13 cellular contexts compared by ENCODE assay signal in the genomic region with DNA sequence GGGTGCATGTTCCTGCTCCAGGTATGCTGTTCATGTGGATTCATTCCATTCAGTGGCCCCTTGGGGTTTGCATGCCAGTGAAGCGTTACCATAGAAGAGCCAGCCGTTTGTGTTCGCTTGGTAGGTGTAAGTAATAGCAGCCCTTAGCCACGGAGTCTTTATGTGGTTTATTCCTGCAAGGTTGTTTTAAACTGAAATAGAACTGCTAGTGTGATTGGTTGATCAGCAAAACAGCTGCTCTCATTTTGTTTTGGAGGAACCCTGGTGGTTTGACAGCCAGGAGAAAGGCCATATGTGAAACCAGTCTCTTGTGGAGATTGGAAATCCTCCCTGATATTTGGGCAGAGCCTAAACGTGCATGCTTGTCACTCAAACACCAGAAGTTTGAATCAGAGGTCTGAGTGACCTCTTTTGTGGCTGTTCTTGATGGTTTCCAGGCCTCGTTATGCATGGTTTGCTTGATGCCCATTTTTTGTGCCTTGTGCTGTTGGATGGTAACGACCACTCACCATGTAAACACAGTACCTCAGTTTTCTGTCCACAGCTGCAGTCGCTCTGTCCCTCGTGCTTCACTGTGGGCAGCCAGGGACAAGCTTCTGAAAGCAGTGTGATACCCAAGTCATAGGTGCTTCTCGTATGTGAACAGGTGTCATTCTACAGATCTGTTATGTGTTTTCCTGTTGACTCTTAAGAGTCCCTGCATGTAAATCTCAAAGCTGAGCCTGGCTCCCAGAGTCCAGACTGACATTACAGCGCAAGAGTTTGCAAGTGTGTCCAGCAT. TPM values are rescaled to one million over a fixed set of nuclear protein-coding genes. Genes with fewer than 3 reads are reported as not detected.
DNase-seq lines count a peak whose midpoint lies in the region; ATAC-seq, FAIRE-seq and TF ChIP-seq lines count a peak whose summit lies in the region.
"Had no signal": no experiment of that assay in that cellular context is flagged by ENCODE, and none has a peak within 500 bp of the region (broad histone marks: within the 10 kb centered on the region; RNA-seq: fewer than 3 reads in every experiment).

No MANE protein-coding gene starts in this region.

- peaks cover 19% of the 10 kb centered on the region for H3K4me1 Mint-ChIP-seq in activated CD8-positive, alpha-beta T cell treated with anti-CD3 and anti-CD28 coated beads for 36 hours (ENCODE audit: low read depth)
- peaks cover 20% of the 10 kb centered on the region for H3K4me1 Mint-ChIP-seq in activated CD8-positive, alpha-beta T cell treated with anti-CD3 and anti-CD28 coated beads, Interleukin-2, amount 10 ng/mL, durations not matched to agents 7 days and 5 days (ENCODE audit: low read depth)
- peaks cover 35% of the 10 kb centered on the region for H3K4me1 Mint-ChIP-seq in astrocyte (ENCODE audit: low read depth, unreplicated experiment)
- peaks cover 21% of the 10 kb centered on the region for H3K4me1 Mint-ChIP-seq in nephron progenitor cell
- H3K4me1 Mint-ChIP-seq in endothelial cell (ENCODE audit: unreplicated experiment): no peaks in the 10 kb centered on the region

- TF ChIP-seq CTCF in activated CD8-positive, alpha-beta T cell treated with anti-CD3 and anti-CD28 coated beads for 36 hours (IDR thresholded peaks at IDR 0.05): no peak
- TF ChIP-seq CTCF in astrocyte (IDR thresholded peaks at IDR 0.05; ENCODE audit: insufficient read depth, low read depth, low read length) (no peak), nephron progenitor cell (IDR thresholded peaks at IDR 0.05) (no peak), endothelial cell (IDR thresholded peaks at IDR 0.05; ENCODE audit: unreplicated experiment) (no peak)

- H3K79me2 ChIP-seq in astrocyte (ENCODE audit: insufficient read depth, low read length): peaks cover 31% of the 10 kb centered on the region

- POLR2A ChIA-PET in activated CD8-positive, alpha-beta T cell treated with anti-CD3 and anti-CD28 coated beads for 36 hours (lab: Charles Lee): interaction anchor here (1.2 kb wide), 1 partner anchor 173 kb away, joined by 4 read pairs; no protein-coding TSS in a partner anchor
- POLR2A ChIA-PET in activated CD8-positive, alpha-beta T cell treated with anti-CD3 and anti-CD28 coated beads, Interleukin-2, amount 10 ng/mL, durations not matched to agents 7 days and 5 days (lab: Charles Lee): interaction anchor here (0.6 kb wide), 1 partner anchor 519 kb away, joined by 3 read pairs; no protein-coding TSS in a partner anchor

- CTCF ChIA-PET in activated CD8-positive, alpha-beta T cell treated with anti-CD3 and anti-CD28 coated beads for 36 hours (lab: Charles Lee): no interaction called here
- CTCF ChIA-PET in activated CD8-positive, alpha-beta T cell treated with anti-CD3 and anti-CD28 coated beads, Interleukin-2, amount 10 ng/mL, durations not matched to agents 7 days and 5 days (lab: Charles Lee): no interaction called here

- H4K20me1 ChIP-seq in astrocyte (ENCODE audit: insufficient read depth, low read length): no peaks in the 10 kb centered on the region

- intact Hi-C loops in activated CD8-positive, alpha-beta T cell treated with anti-CD3 and anti-CD28 coated beads for 36 hours (cut with micrococcal nuclease): no loop called here

- no peak overlapping the region for H3K4me3 Mint-ChIP-seq in activated CD8-positive, alpha-beta T cell treated with anti-CD3 and anti-CD28 coated beads for 36 hours
- H3K4me3 Mint-ChIP-seq in activated CD8-positive, alpha-beta T cell treated with anti-CD3 and anti-CD28 coated beads, Interleukin-2, amount 10 ng/mL, durations not matched to agents 7 days and 5 days: no peak overlapping the region
- H3K4me3 Mint-ChIP-seq in astrocyte (ENCODE audit: unreplicated experiment): peak overlapping the region; percentile 37
- no peak overlapping the region for H3K4me3 Mint-ChIP-seq in nephron progenitor cell
- H3K4me3 Mint-ChIP-seq in endothelial cell (ENCODE audit: unreplicated experiment): no peak overlapping the region
- H3K4me3 Mint-ChIP-seq: activated naive CD4-positive, alpha-beta T cell treated with anti-CD3 and anti-CD28 coated beads, Interleukin-2, amount 50 U/mL, for 24 hours had no signal

- no peak for DNase-seq in activated CD8-positive, alpha-beta T cell treated with anti-CD3 and anti-CD28 coated beads for 36 hours
- no peak for DNase-seq in activated CD8-positive, alpha-beta T cell treated with anti-CD3 and anti-CD28 coated beads, Interleukin-2, amount 10 ng/mL, durations not matched to agents 7 days and 5 days
- DNase-seq in LHCN-M2 (ENCODE audit: low read depth) (peak; percentile 93), astrocyte (ENCODE audit: low read depth) (peak; percentile 73), nephron progenitor cell (no peak), endothelial cell (ENCODE audit: low spot score) (no peak), erythroblast (lab: John Stamatoyannopoulos, UW) (no peak)
- no peak for DNase-seq in effector CD4-positive, alpha-beta T cell
- DNase-seq: AML-193, head of caudate nucleus had no signal

- TF ChIP-seq POLR2A in erythroblast (IDR thresholded peaks at IDR 0.05; ENCODE audit: low read length): no peak

- peaks cover 7% of the 10 kb centered on the region for H3K36me3 Mint-ChIP-seq in activated CD8-positive, alpha-beta T cell treated with anti-CD3 and anti-CD28 coated beads for 36 hours (ENCODE audit: low read depth)
- H3K36me3 Mint-ChIP-seq in activated CD8-positive, alpha-beta T cell treated with anti-CD3 and anti-CD28 coated beads, Interleukin-2, amount 10 ng/mL, durations not matched to agents 7 days and 5 days (ENCODE audit: low read depth): peaks cover 19% of the 10 kb centered on the region
- no peaks in the 10 kb centered on the region for H3K36me3 Mint-ChIP-seq in astrocyte (ENCODE audit: low read depth, unreplicated experiment)
- peaks cover 46% of the 10 kb centered on the region for H3K36me3 Mint-ChIP-seq in nephron progenitor cell (ENCODE audit: low read depth)
- peaks cover 3% of the 10 kb centered on the region for H3K36me3 Mint-ChIP-seq in endothelial cell (ENCODE audit: low read depth, unreplicated experiment)

- no peaks in the 10 kb centered on the region for H3K36me3 ChIP-seq in astrocyte (ENCODE audit: insufficient read depth, low read length)

- peak overlapping the region; percentile 67 for H3K9ac ChIP-seq in astrocyte (ENCODE audit: low read length)

- H3K27ac Mint-ChIP-seq in activated CD8-positive, alpha-beta T cell treated with anti-CD3 and anti-CD28 coated beads for 36 hours: peak overlapping the region; percentile 36
- no peak overlapping the region for H3K27ac Mint-ChIP-seq in activated CD8-positive, alpha-beta T cell treated with anti-CD3 and anti-CD28 coated beads, Interleukin-2, amount 10 ng/mL, durations not matched to agents 7 days and 5 days
- H3K27ac Mint-ChIP-seq in astrocyte (ENCODE audit: unreplicated experiment) (peak overlapping the region; percentile 92), nephron progenitor cell (peak overlapping the region; percentile 69), endothelial cell (ENCODE audit: unreplicated experiment) (no peak overlapping the region)
- H3K27ac Mint-ChIP-seq: activated naive CD4-positive, alpha-beta T cell treated with anti-CD3 and anti-CD28 coated beads, Interleukin-2, amount 50 U/mL, for 24 hours had no signal

- H3K9me3 Mint-ChIP-seq in activated CD8-positive, alpha-beta T cell treated with anti-CD3 and anti-CD28 coated beads for 36 hours: no peaks in the 10 kb centered on the region
- H3K9me3 Mint-ChIP-seq in activated CD8-positive, alpha-beta T cell treated with anti-CD3 and anti-CD28 coated beads, Interleukin-2, amount 10 ng/mL, durations not matched to agents 7 days and 5 days (ENCODE audit: insufficient read depth): no peaks in the 10 kb centered on the region
- no peaks in the 10 kb centered on the region for H3K9me3 Mint-ChIP-seq in astrocyte (ENCODE audit: unreplicated experiment)
- H3K9me3 Mint-ChIP-seq in nephron progenitor cell: no peaks in the 10 kb centered on the region
- H3K9me3 Mint-ChIP-seq in endothelial cell (ENCODE audit: unreplicated experiment): no peaks in the 10 kb centered on the region
- H3K9me3 Mint-ChIP-seq: activated naive CD4-positive, alpha-beta T cell treated with anti-CD3 and anti-CD28 coated beads, Interleukin-2, amount 50 U/mL, for 24 hours had no signal

- H3K4me1 ChIP-seq in astrocyte (ENCODE audit: insufficient read depth, low read length): peaks cover 37% of the 10 kb centered on the region

- no peak overlapping the region for H2AFZ ChIP-seq in astrocyte (ENCODE audit: low read depth, low read length)

- peak overlapping the region; percentile 94 for H3K27ac ChIP-seq in astrocyte (ENCODE audit: low read depth, low read length)
- H3K27ac ChIP-seq: neutrophil had no signal

- H3K9me3 ChIP-seq in astrocyte (ENCODE audit: insufficient read depth, low read depth, low read length): no peaks in the 10 kb centered on the region
- H3K9me3 ChIP-seq: neutrophil had no signal

- peak; percentile 45 for ATAC-seq in activated CD8-positive, alpha-beta T cell treated with anti-CD3 and anti-CD28 coated beads for 36 hours
- no peak for ATAC-seq in activated CD8-positive, alpha-beta T cell treated with anti-CD3 and anti-CD28 coated beads, Interleukin-2, amount 10 ng/mL, durations not matched to agents 7 days and 5 days

- peak overlapping the region; percentile 74 for H3K4me2 ChIP-seq in astrocyte (ENCODE audit: low read length)

- FAIRE-seq in astrocyte (lab: Jason Lieb, UNC): peak; percentile 47

- peak overlapping the region; percentile 4 for H3K4me3 ChIP-seq in astrocyte (ENCODE audit: insufficient read depth, low read depth, low read length)

- no peaks in the 10 kb centered on the region for H3K27me3 Mint-ChIP-seq in activated CD8-positive, alpha-beta T cell treated with anti-CD3 and anti-CD28 coated beads for 36 hours
- no peaks in the 10 kb centered on the region for H3K27me3 Mint-ChIP-seq in activated CD8-positive, alpha-beta T cell treated with anti-CD3 and anti-CD28 coated beads, Interleukin-2, amount 10 ng/mL, durations not matched to agents 7 days and 5 days (ENCODE audit: low read depth)
- H3K27me3 Mint-ChIP-seq in astrocyte (ENCODE audit: low read depth, unreplicated experiment): no peaks in the 10 kb centered on the region
- H3K27me3 Mint-ChIP-seq in nephron progenitor cell (ENCODE audit: low read depth, poor library complexity): no peaks in the 10 kb centered on the region
- no peaks in the 10 kb centered on the region for H3K27me3 Mint-ChIP-seq in endothelial cell (ENCODE audit: unreplicated experiment)
- H3K27me3 Mint-ChIP-seq: activated naive CD4-positive, alpha-beta T cell treated with anti-CD3 and anti-CD28 coated beads, Interleukin-2, amount 50 U/mL, for 24 hours had no signal

- no peaks in the 10 kb centered on the region for H3K27me3 ChIP-seq in astrocyte (ENCODE audit: insufficient read depth, low read length)
- H3K27me3 ChIP-seq: neutrophil had no signal

RNA-seq across cellular contexts. Expression of gene NXNL2, which starts 58.3 kb away (rescaled TPM):
- not detected for total RNA-seq in activated CD8-positive, alpha-beta T cell treated with anti-CD3 and anti-CD28 coated beads for 36 hours
- total RNA-seq in activated CD8-positive, alpha-beta T cell treated with anti-CD3 and anti-CD28 coated beads, Interleukin-2, amount 10 ng/mL, durations not matched to agents 7 days and 5 days: not detected
- 1.7 and 2.5 TPM in 2 replicates for total RNA-seq in LHCN-M2 (2014; rRNA removed)
- polyA plus RNA-seq in LHCN-M2 (2012): 6.0 TPM
- total RNA-seq in astrocyte: 0.62 and 1.6 TPM in 2 replicates
- total RNA-seq in endothelial cell (ENCODE audit: unreplicated experiment): not detected
- total RNA-seq: SK-MEL-5 had no signal

Comparison
In these comparisons a context has a peak if more than half of its experiments do, and no peak if none do; other contexts are left out.
1. H3K27ac Mint-ChIP-seq: peak in activated CD8-positive, alpha-beta T cell treated with anti-CD3 and anti-CD28 coated beads for 36 hours (single experiment), astrocyte (single experiment) and nephron progenitor cell (single experiment); none in activated CD8-positive, alpha-beta T cell treated with anti-CD3 and anti-CD28 coated beads, Interleukin-2, amount 10 ng/mL, durations not matched to agents 7 days and 5 days (single experiment) and endothelial cell (single experiment).
2. DNase-seq: peak in LHCN-M2 (single experiment) and astrocyte (single experiment); none in activated CD8-positive, alpha-beta T cell treated with anti-CD3 and anti-CD28 coated beads for 36 hours (single experiment), activated CD8-positive, alpha-beta T cell treated with anti-CD3 and anti-CD28 coated beads, Interleukin-2, amount 10 ng/mL, durations not matched to agents 7 days and 5 days (single experiment), nephron progenitor cell (single experiment), effector CD4-positive, alpha-beta T cell (single experiment), endothelial cell (single experiment) and erythroblast (0 of 2).